Comparison of ENCODE assay signal across 2 cellular contexts in genomic region chr22:20204821-20205220, GRCh38.
TF ChIP-seq lines count a peak whose summit lies in the region.

No MANE protein-coding gene starts in this region.

TF ChIP-seq in liver, 16 proteins besides CTCF, POLR2A, EP300 and RAD21:
- no peak for TF ChIP-seq NR2F2 (IDR thresholded peaks at IDR 0.05)
- TF ChIP-seq TAF1 (conservative IDR thresholded peaks at IDR 0.05), result no peak
- no peak for TF ChIP-seq YY1 (IDR thresholded peaks at IDR 0.05)
- no peak for TF ChIP-seq EGR1 (IDR thresholded peaks at IDR 0.05; ENCODE audit: low read depth in 2 of 2)
- TF ChIP-seq FOXA1 (IDR thresholded peaks at IDR 0.05), result no peak
- TF ChIP-seq REST (IDR thresholded peaks at IDR 0.05), result no peak

TF ChIP-seq in HepG2, 621 proteins besides CTCF, POLR2A, EP300 and RAD21:
- no peak for TF ChIP-seq THAP7 (CRISPR knock-in tag; IDR thresholded peaks at IDR 0.05)
- TF ChIP-seq RNF219 (CRISPR knock-in tag; IDR thresholded peaks at IDR 0.05), result no peak
- TF ChIP-seq SIN3A (IDR thresholded peaks at IDR 0.05; ENCODE audit: borderline replicate concordance, low read depth, low read length), result no peak
TF ChIP-seq in HepG2: peak in this region for 0.
